In genomic region chr7:102834999-102835398, GRCh38 we compare ENCODE assay signal across 9 cellular contexts.
DNase-seq lines count a peak whose midpoint lies in the region; ATAC-seq and TF ChIP-seq lines count a peak whose summit lies in the region.
"Had no signal": no experiment of that assay in that cellular context is flagged by ENCODE, and none has a peak within 500 bp of the region (broad histone marks: within the 10 kb centered on the region; RNA-seq: fewer than 3 reads in every experiment).

No MANE protein-coding gene starts in this region.

- no peak overlapping the region for H3K4me3 ChIP-seq in ovary
- H3K4me3 ChIP-seq: lung had no signal

- no peak for TF ChIP-seq POLR2A in ovary (IDR thresholded peaks at IDR 0.05)

- H3K27ac ChIP-seq in ovary: no peak overlapping the region

- H3K36me3 ChIP-seq in ovary: no peaks in the 10 kb centered on the region

- DNase-seq in RPMI8226 (peak; percentile 51), islet precursor cell (peak; percentile 66), ovary (no peak), KG1 (lab: John Stamatoyannopoulos, UW) (no peak), HuH-7.5 (ENCODE audit: low spot score) (no peak), DMS114 treated with DMSO at 0.1 percent for 48 hours (lab: John Stamatoyannopoulos, UW; ENCODE audit: unreplicated experiment) (no peak)

- no peaks in the 10 kb centered on the region for H3K9me3 ChIP-seq in ovary

- peaks cover 6% of the 10 kb centered on the region for H3K4me1 ChIP-seq in ovary (ENCODE audit: insufficient read depth)

- WGBS in ovary, 3 donors: 52 to 83% (median 72%) methylated on average over 1 of the region's 1 CpG

- no peak for TF ChIP-seq CTCF in ovary (IDR thresholded peaks at IDR 0.05)

- intact Hi-C loops in ovary (cut with DNase I): no loop called here

- ATAC-seq in GM18517 (IDR thresholded peaks at IDR 0.05; ENCODE audit: unreplicated experiment) (peak; percentile 91), HG02571 (IDR thresholded peaks at IDR 0.05; ENCODE audit: unreplicated experiment) (peak; percentile 84)

- no peaks in the 10 kb centered on the region for H3K27me3 ChIP-seq in ovary

- no peak for TF ChIP-seq EP300 in ovary (IDR thresholded peaks at IDR 0.05)

Comparison
In these comparisons a context has a peak if more than half of its experiments do, and no peak if none do; other contexts are left out.
1. DNase-seq: peak in RPMI8226 (single experiment) and islet precursor cell (single experiment); none in ovary (0 of 5), KG1 (single experiment), HuH-7.5 (single experiment) and DMS114 treated with DMSO at 0.1 percent for 48 hours (single experiment).